In the genomic region with DNA sequence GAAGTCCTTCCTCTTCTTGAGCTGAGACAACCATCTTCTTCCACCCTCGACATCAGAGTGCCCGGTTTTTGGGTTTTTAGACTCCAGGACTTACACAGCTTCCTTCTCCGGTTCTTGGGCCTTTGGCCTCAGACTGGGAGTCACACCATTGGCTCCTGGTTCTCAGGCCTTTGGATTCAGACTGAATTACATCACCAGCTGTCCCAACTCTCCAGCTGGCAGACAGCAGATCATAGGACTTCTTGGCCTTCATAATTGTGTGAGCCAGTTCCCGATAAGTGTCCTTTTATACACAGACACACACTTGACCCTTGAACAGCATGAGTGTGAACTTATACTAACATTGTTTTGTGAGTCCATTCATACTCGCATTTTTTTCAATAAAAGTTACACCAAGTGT, we compare ENCODE assay signal across 19 cellular contexts.
"Had no signal": no experiment of that assay in that cellular context is flagged by ENCODE, and none has a peak within 500 bp of the region (broad histone marks: within the 10 kb centered on the region; RNA-seq: fewer than 3 reads in every experiment).

No MANE protein-coding gene starts in this region.

- H3K4me1 Mint-ChIP-seq: activated naive CD4-positive, alpha-beta T cell treated with anti-CD3 and anti-CD28 coated beads, Interleukin-2, amount 10 ng/mL, durations not matched to agents 7 days and 5 days; memory B cell; natural killer cell had no signal

- H3K27ac Mint-ChIP-seq: activated naive CD4-positive, alpha-beta T cell treated with anti-CD3 and anti-CD28 coated beads, Interleukin-2, amount 10 ng/mL, durations not matched to agents 7 days and 5 days; memory B cell; natural killer cell had no signal

- H3K4me3 ChIP-seq: ascending aorta, breast epithelium, hepatocyte, pancreas, thyroid gland had no signal

- ATAC-seq: natural killer cell, pancreas had no signal

- H3K4me2 ChIP-seq: hepatocyte had no signal

- H3K9me3 Mint-ChIP-seq: activated naive CD4-positive, alpha-beta T cell treated with anti-CD3 and anti-CD28 coated beads, Interleukin-2, amount 10 ng/mL, durations not matched to agents 7 days and 5 days; memory B cell; natural killer cell had no signal

- H3K4me3 Mint-ChIP-seq: activated naive CD4-positive, alpha-beta T cell treated with anti-CD3 and anti-CD28 coated beads, Interleukin-2, amount 10 ng/mL, durations not matched to agents 7 days and 5 days; memory B cell; natural killer cell had no signal

- H3K9me3 ChIP-seq: ascending aorta, breast epithelium, pancreas, thyroid gland had no signal

- H3K36me3 Mint-ChIP-seq: activated naive CD4-positive, alpha-beta T cell treated with anti-CD3 and anti-CD28 coated beads, Interleukin-2, amount 10 ng/mL, durations not matched to agents 7 days and 5 days; memory B cell; natural killer cell had no signal

- H3K4me1 ChIP-seq: ascending aorta, breast epithelium, pancreas, thyroid gland had no signal

- H3K79me2 ChIP-seq: hepatocyte had no signal

- H2AFZ ChIP-seq: hepatocyte had no signal

- H3K27me3 ChIP-seq: ascending aorta, breast epithelium, hepatocyte, pancreas, thyroid gland had no signal

- H3K27ac ChIP-seq: ascending aorta, breast epithelium, hepatocyte, pancreas, thyroid gland had no signal

- DNase-seq: activated CD4-positive, alpha-beta T cell treated with anti-CD3 and anti-CD28 coated beads, Interleukin-2, amount 50 U/mL, for 1 hour; activated CD8-positive, alpha-beta memory T cell treated with anti-CD3 and anti-CD28 coated beads, Interleukin-2, amount 50 U/mL, for 4 hours; activated effector memory CD4-positive, alpha-beta T cell treated with Interleukin-2 at 50 U/mL for 16 hours; activated naive CD4-positive, alpha-beta T cell treated with anti-CD3 and anti-CD28 coated beads, Interleukin-2, amount 10 ng/mL, durations not matched to agents 7 days and 5 days; activated T-cell treated with anti-CD3 and anti-CD28 coated beads, Interleukin-2, amount 50 U/mL, for 48 hours; cerebellar nuclear complex; cortex of kidney; natural killer cell; pancreas; stimulated activated CD4-positive, alpha-beta T cell treated with anti-CD3 and anti-CD28 coated beads, Interleukin-12 subunit alpha, Interleukin-12 subunit beta, amount 100 ng/mL, for 4 hours; stimulated activated CD4-positive, alpha-beta T cell treated with anti-CD3 and anti-CD28 coated beads, Interleukin-1b, Interleukin-23, amount 100 ng/mL, for 48 hours; stimulated activated CD8-positive, alpha-beta memory T cell treated with anti-CD3 and anti-CD28 coated beads, Interleukin-4, amount 100 ng/mL, for 48 hours; stimulated activated naive CD4-positive, alpha-beta T cell; T1000; thyroid gland had no signal

- H3K36me3 ChIP-seq: ascending aorta, breast epithelium, pancreas, thyroid gland had no signal
